Comparison of ENCODE assay signal across 20 cellular contexts in genomic region chr14:71695603-71696350, GRCh38.
"Had no signal": no experiment of that assay in that cellular context is flagged by ENCODE, and none has a peak within 500 bp of the region (broad histone marks: within the 10 kb centered on the region; RNA-seq: fewer than 3 reads in every experiment).

No MANE protein-coding gene starts in this region.

- H3K27ac ChIP-seq: brain microvascular endothelial cell, left ventricle myocardium inferior, pancreas, right lobe of liver, uterus had no signal

- DNase-seq: activated CD4-positive, alpha-beta T cell treated with anti-CD3 and anti-CD28 coated beads, Interleukin-2, amount 10 ng/mL, durations not matched to agents 24 days and 14 days; activated CD4-positive, CD25-positive, alpha-beta regulatory T cell; activated CD8-positive, alpha-beta T cell treated with anti-CD3 and anti-CD28 coated beads for 36 hours; activated effector memory CD4-positive, alpha-beta T cell treated with anti-CD3 and anti-CD28 coated beads, Interleukin-2, amount 50 U/mL, for 16 hours; activated T-cell treated with anti-CD3 and anti-CD28 coated beads, Interleukin-2, amount 50 U/mL, for 4 hours; amniotic stem cell; brain microvascular endothelial cell; central memory CD4-positive, alpha-beta T cell; left ventricle myocardium inferior; mucosa of descending colon; naive B cell; pancreas; right lobe of liver; small intestine; stimulated activated CD4-positive, alpha-beta T cell treated with anti-CD3 and anti-CD28 coated beads, Interleukin-4, amount 100 ng/mL, for 1 hour; stimulated activated naive CD8-positive, alpha-beta T cell treated with anti-CD3 and anti-CD28 coated beads, Interleukin-15, amount 100 ng/mL, for 72 hours; uterus had no signal

- H3K27ac Mint-ChIP-seq: activated CD4-positive, alpha-beta T cell treated with anti-CD3 and anti-CD28 coated beads, Interleukin-2, amount 10 ng/mL, durations not matched to agents 24 days and 14 days; activated CD8-positive, alpha-beta T cell treated with anti-CD3 and anti-CD28 coated beads for 36 hours; activated naive CD8-positive, alpha-beta T cell had no signal

- H3K36me3 ChIP-seq: left ventricle myocardium inferior, pancreas, uterus had no signal

- H3K27me3 ChIP-seq: brain microvascular endothelial cell, pancreas, right lobe of liver, uterus had no signal

- H3K9me3 ChIP-seq: left ventricle myocardium inferior, mucosa of descending colon, pancreas, right lobe of liver, SK-N-SH, uterus had no signal

- H3K4me3 ChIP-seq: left ventricle myocardium inferior, mucosa of descending colon, pancreas, right lobe of liver, uterus had no signal

- ATAC-seq: activated CD8-positive, alpha-beta T cell treated with anti-CD3 and anti-CD28 coated beads for 36 hours; activated T-cell treated with anti-CD3 and anti-CD28 coated beads, Interleukin-2, amount 50 U/mL, for 4 hours; mucosa of descending colon; pancreas; right lobe of liver; stimulated activated naive CD8-positive, alpha-beta T cell treated with anti-CD3 and anti-CD28 coated beads, Interleukin-15, amount 100 ng/mL, for 72 hours had no signal

- H3K27me3 Mint-ChIP-seq: activated CD4-positive, alpha-beta T cell treated with anti-CD3 and anti-CD28 coated beads, Interleukin-2, amount 10 ng/mL, durations not matched to agents 24 days and 14 days; activated CD8-positive, alpha-beta T cell treated with anti-CD3 and anti-CD28 coated beads for 36 hours; activated naive CD8-positive, alpha-beta T cell; naive B cell; stimulated activated naive CD8-positive, alpha-beta T cell treated with anti-CD3 and anti-CD28 coated beads, Interleukin-15, amount 100 ng/mL, for 72 hours had no signal

- H3K4me3 Mint-ChIP-seq: activated CD4-positive, alpha-beta T cell treated with anti-CD3 and anti-CD28 coated beads, Interleukin-2, amount 10 ng/mL, durations not matched to agents 24 days and 14 days; activated CD8-positive, alpha-beta T cell treated with anti-CD3 and anti-CD28 coated beads for 36 hours; activated naive CD8-positive, alpha-beta T cell; activated T-cell treated with anti-CD3 and anti-CD28 coated beads, Interleukin-2, amount 50 U/mL, for 4 hours; naive B cell; neural crest cell; stimulated activated naive CD8-positive, alpha-beta T cell treated with anti-CD3 and anti-CD28 coated beads, Interleukin-15, amount 100 ng/mL, for 72 hours had no signal

- H3K4me1 ChIP-seq: left ventricle myocardium inferior, pancreas, right lobe of liver, uterus had no signal

- H3K4me1 Mint-ChIP-seq: stimulated activated naive CD8-positive, alpha-beta T cell treated with anti-CD3 and anti-CD28 coated beads, Interleukin-15, amount 100 ng/mL, for 72 hours had no signal
